Comparison of ENCODE assay signal across 9 cellular contexts in the genomic region with DNA sequence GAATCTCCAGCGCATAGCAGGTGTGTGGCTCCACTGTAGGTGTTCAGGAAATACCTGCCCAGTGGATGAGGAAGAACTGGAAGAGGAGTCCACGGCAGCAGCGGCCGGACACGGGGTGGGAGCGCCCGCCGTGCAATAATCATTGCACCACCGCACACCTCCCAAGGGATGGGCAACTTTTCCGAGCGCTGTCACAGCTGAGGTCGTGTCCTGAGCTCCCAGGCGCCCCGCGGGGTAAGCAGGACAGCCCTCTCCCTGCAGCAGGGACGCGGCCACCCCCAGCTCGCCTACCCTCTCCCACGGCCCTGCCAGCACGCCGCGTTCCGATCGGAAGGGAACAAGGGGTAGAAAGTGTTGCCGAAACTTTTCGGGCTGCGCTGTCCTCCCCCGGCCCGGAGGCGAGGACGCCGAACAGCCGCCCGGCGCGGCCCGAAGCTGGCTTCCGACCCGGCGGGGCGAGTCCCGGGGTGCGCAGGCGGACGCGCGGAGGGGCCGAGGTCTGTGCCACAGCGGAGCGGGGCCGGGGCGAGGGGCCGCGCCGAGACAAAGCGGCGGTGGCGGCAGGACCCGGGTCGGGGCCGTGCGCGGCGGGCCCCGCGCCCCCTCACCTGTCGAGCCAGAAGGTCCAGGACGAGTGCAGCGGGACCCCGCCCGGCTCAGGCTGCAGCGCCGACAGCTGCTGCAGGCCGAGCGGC. TPM values are rescaled to one million over a fixed set of nuclear protein-coding genes. Genes with fewer than 3 reads are reported as not detected.
DNase-seq lines count a peak whose midpoint lies in the region; ATAC-seq and TF ChIP-seq lines count a peak whose summit lies in the region.
"Had no signal": no experiment of that assay in that cellular context is flagged by ENCODE, and none has a peak within 500 bp of the region (broad histone marks: within the 10 kb centered on the region; RNA-seq: fewer than 3 reads in every experiment).

No MANE protein-coding gene starts in this region.

- H3K4me1 Mint-ChIP-seq in stimulated activated effector memory CD8-positive, alpha-beta T cell treated with anti-CD3 and anti-CD28 coated beads, Interleukin-12 subunit alpha, Interleukin-12 subunit beta, amount 100 ng/mL, for 72 hours = peaks cover 76% of the 10 kb centered on the region

- peaks cover 11% of the 10 kb centered on the region for H3K36me3 Mint-ChIP-seq in stimulated activated effector memory CD8-positive, alpha-beta T cell treated with anti-CD3 and anti-CD28 coated beads, Interleukin-12 subunit alpha, Interleukin-12 subunit beta, amount 100 ng/mL, for 72 hours

- ATAC-seq in HG02885 (IDR thresholded peaks at IDR 0.05; ENCODE audit: poor library complexity, unreplicated experiment) = peak; percentile 49
- ATAC-seq in stimulated activated effector memory CD8-positive, alpha-beta T cell treated with anti-CD3 and anti-CD28 coated beads, Interleukin-12 subunit alpha, Interleukin-12 subunit beta, amount 100 ng/mL, for 72 hours = peak; percentile 56

- H3K36me3 ChIP-seq in liver (ENCODE audit: control insufficient read depth in 4 of 4, insufficient read depth in 3 of 4, low read depth in 1 of 4, low read length in 3 of 4) = no peaks in the 10 kb centered on the region

- DNase-seq in DMS 273 (lab: John Stamatoyannopoulos, UW; ENCODE audit: unreplicated experiment) (peak; percentile 55), DMS 273 treated with DMSO at 0.1 percent for 48 hours (lab: John Stamatoyannopoulos, UW) (no peak), T-helper 1 cell (peak in 4 of 5 donors; percentile 7 to 36 (median 15)), cerebellum (ENCODE audit: low spot score) (peak; percentile 30), NCI-H1092 (lab: John Stamatoyannopoulos, UW) (no peak)
- DNase-seq in stimulated activated effector memory CD8-positive, alpha-beta T cell treated with anti-CD3 and anti-CD28 coated beads, Interleukin-12 subunit alpha, Interleukin-12 subunit beta, amount 100 ng/mL, for 72 hours (ENCODE audit: low spot score in 2 of 2) = peak; percentile 38 to 73

- no peak for TF ChIP-seq CTCF in liver (IDR thresholded peaks at IDR 0.05; ENCODE audit: low read depth, low read length, missing input control)

- peak overlapping the region; percentile 62 to 78 for H3K9ac ChIP-seq in liver (ENCODE audit: low read depth in 1 of 2, low read length in 2 of 2)

- H3K4me3 Mint-ChIP-seq in stimulated activated effector memory CD8-positive, alpha-beta T cell treated with anti-CD3 and anti-CD28 coated beads, Interleukin-12 subunit alpha, Interleukin-12 subunit beta, amount 100 ng/mL, for 72 hours = peak overlapping the region; percentile 82

- H3K4me3 ChIP-seq in liver (ENCODE audit: low read depth in 1 of 3, low read length in 3 of 3) = peak overlapping the region; percentile 77 to 87 (median 87)

- H3K9me3 ChIP-seq in liver (ENCODE audit: control insufficient read depth in 4 of 4, low read length in 3 of 4) = no peaks in the 10 kb centered on the region

- no peaks in the 10 kb centered on the region for H3K27me3 ChIP-seq in liver (ENCODE audit: control insufficient read depth in 4 of 4, insufficient read depth in 4 of 4, low read length in 3 of 4)

- peaks cover 0 to 23% (median 13%) of the 10 kb centered on the region in 4 donors for H3K4me1 ChIP-seq in liver (ENCODE audit: control insufficient read depth in 4 of 4, insufficient read depth in 4 of 4, low read length in 3 of 4)

- no peak for TF ChIP-seq RAD21 in liver (IDR thresholded peaks at IDR 0.05)

- peak overlapping the region; percentile 52 to 70 for H3K27ac ChIP-seq in liver (ENCODE audit: low read depth in 1 of 2, low read length in 2 of 2)
- H3K27ac ChIP-seq: 22Rv1 had no signal

- under 1% methylated on average over 75 of the region's 75 CpGs for WGBS in liver

- H3K27ac Mint-ChIP-seq in stimulated activated effector memory CD8-positive, alpha-beta T cell treated with anti-CD3 and anti-CD28 coated beads, Interleukin-12 subunit alpha, Interleukin-12 subunit beta, amount 100 ng/mL, for 72 hours = peak overlapping the region; percentile 94

- no peaks in the 10 kb centered on the region for H3K9me3 Mint-ChIP-seq in stimulated activated effector memory CD8-positive, alpha-beta T cell treated with anti-CD3 and anti-CD28 coated beads, Interleukin-12 subunit alpha, Interleukin-12 subunit beta, amount 100 ng/mL, for 72 hours

TF ChIP-seq in liver, 16 proteins besides CTCF, POLR2A, EP300 and RAD21:
- TF ChIP-seq, protein P1, sequence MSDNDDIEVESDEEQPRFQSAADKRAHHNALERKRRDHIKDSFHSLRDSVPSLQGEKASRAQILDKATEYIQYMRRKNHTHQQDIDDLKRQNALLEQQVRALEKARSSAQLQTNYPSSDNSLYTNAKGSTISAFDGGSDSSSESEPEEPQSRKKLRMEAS (IDR thresholded peaks at IDR 0.05) = no peak
- TF ChIP-seq YY1 (IDR thresholded peaks at IDR 0.05) (no peak), RXRA (IDR thresholded peaks at IDR 0.05) (peak in 1 of 2 donors; percentile 12)
- TF ChIP-seq, protein P2, sequence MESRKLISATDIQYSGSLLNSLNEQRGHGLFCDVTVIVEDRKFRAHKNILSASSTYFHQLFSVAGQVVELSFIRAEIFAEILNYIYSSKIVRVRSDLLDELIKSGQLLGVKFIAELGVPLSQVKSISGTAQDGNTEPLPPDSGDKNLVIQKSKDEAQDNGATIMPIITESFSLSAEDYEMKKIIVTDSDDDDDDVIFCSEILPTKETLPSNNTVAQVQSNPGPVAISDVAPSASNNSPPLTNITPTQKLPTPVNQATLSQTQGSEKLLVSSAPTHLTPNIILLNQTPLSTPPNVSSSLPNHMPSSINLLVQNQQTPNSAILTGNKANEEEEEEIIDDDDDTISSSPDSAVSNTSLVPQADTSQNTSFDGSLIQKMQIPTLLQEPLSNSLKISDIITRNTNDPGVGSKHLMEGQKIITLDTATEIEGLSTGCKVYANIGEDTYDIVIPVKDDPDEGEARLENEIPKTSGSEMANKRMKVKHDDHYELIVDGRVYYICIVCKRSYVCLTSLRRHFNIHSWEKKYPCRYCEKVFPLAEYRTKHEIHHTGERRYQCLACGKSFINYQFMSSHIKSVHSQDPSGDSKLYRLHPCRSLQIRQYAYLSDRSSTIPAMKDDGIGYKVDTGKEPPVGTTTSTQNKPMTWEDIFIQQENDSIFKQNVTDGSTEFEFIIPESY (IDR thresholded peaks at IDR 0.05) = no peak
TF ChIP-seq in liver: peak in this region for 1.

RNA-seq across cellular contexts. Expression of a gene that starts 0.5 kb away (rescaled TPM):
- total RNA-seq in cerebellum = 15.3 TPM
- 1 to 10 TPM; 1.5 to 3.7 TPM for total RNA-seq in liver
- 1 to 10 TPM; 1.1 to 4.0 TPM for polyA plus RNA-seq in liver

RNA-seq across cellular contexts. Expression of a gene that starts 28.9 kb away (rescaled TPM):
- total RNA-seq in cerebellum = 15.7 TPM
- under 1 TPM; 0.17 to 0.65 TPM for total RNA-seq in liver
- polyA plus RNA-seq in liver = under 1 TPM in 1 of 2 donors, not detected in 1; 0.09 TPM

Comparison
In these comparisons a context has a peak if more than half of its experiments do, and no peak if none do; other contexts are left out.
1. DNase-seq: peak in DMS 273 (single experiment), T-helper 1 cell (4 of 5), cerebellum (single experiment) and stimulated activated effector memory CD8-positive, alpha-beta T cell treated with anti-CD3 and anti-CD28 coated beads, Interleukin-12 subunit alpha, Interleukin-12 subunit beta, amount 100 ng/mL, for 72 hours (2 of 2); none in DMS 273 treated with DMSO at 0.1 percent for 48 hours (single experiment) and NCI-H1092 (single experiment).
2. RNA of a gene that starts 28.9 kb away (total RNA-seq): 15.7 TPM in cerebellum (single experiment); 0.17 to 0.65 TPM in liver; every median in the first group is over 10 times any median in the second.